ENCODE assay signal across 8 cellular contexts in genomic region chr3:39458579-39458978, GRCh38. TPM values are rescaled to one million over a fixed set of nuclear protein-coding genes. Genes with fewer than 3 reads are reported as not detected.
"Had no signal": no experiment of that assay in that cellular context is flagged by ENCODE, and none has a peak within 500 bp of the region (broad histone marks: within the 10 kb centered on the region; RNA-seq: fewer than 3 reads in every experiment).

No MANE protein-coding gene starts in this region.

RNA-seq across cellular contexts. Expression of gene MOBP, which starts 8.9 kb away (rescaled TPM):
- total RNA-seq: M059J, NCI-H460, OCI-LY7, PC-3, Peyer's patch, Right ventricle myocardium superior, SJSA1 had no signal
- polyA plus RNA-seq: SK-N-SH had no signal
